In genomic region chr21:37537391-37537996, GRCh38 we compare ENCODE assay signal across 18 cellular contexts.
"Had no signal": no experiment of that assay in that cellular context is flagged by ENCODE, and none has a peak within 500 bp of the region (broad histone marks: within the 10 kb centered on the region; RNA-seq: fewer than 3 reads in every experiment).

No MANE protein-coding gene starts in this region.

- H3K9me3 ChIP-seq: right lobe of liver had no signal

- H3K4me1 Mint-ChIP-seq: nephron progenitor cell had no signal

- ATAC-seq: esophagus mucosa; left ventricle myocardium superior; psoas muscle; right lobe of liver; stimulated activated naive CD8-positive, alpha-beta T cell treated with anti-CD3 and anti-CD28 coated beads, Interleukin-15, Interleukin-2, amounts not matched to agents 100 U/mL and 50 U/mL, for 24 hours had no signal

- DNase-seq: activated CD4-positive, alpha-beta T cell treated with anti-CD3 and anti-CD28 coated beads for 1 hour; activated CD4-positive, alpha-beta T cell treated with anti-CD3 and anti-CD28 coated beads, Interleukin-2, amount 50 U/mL, for 48 hours; activated effector memory CD4-positive, alpha-beta T cell treated with Interleukin-2 at 50 U/mL for 16 hours; activated naive CD4-positive, alpha-beta T cell treated with anti-CD3 and anti-CD28 coated beads, Interleukin-2, amount 50 U/mL, for 16 hours; activated T-cell treated with anti-CD3 and anti-CD28 coated beads, Interleukin-2, amount 50 U/mL, for 24 hours; caudate nucleus; hippocampal formation; kidney glomerular epithelial cell; left ventricle myocardium superior; mesenchymal stem cell; nephron progenitor cell; psoas muscle; right lobe of liver; stimulated activated naive CD8-positive, alpha-beta T cell treated with anti-CD3 and anti-CD28 coated beads, Interleukin-15, Interleukin-2, amounts not matched to agents 100 U/mL and 50 U/mL, for 24 hours; upper lobe of left lung had no signal

- H3K36me3 ChIP-seq: right lobe of liver, suprapubic skin, upper lobe of left lung had no signal

- H3K4me1 ChIP-seq: right lobe of liver, upper lobe of left lung had no signal

- H3K4me3 Mint-ChIP-seq: activated T-cell treated with anti-CD3 and anti-CD28 coated beads, Interleukin-2, amount 50 U/mL, for 24 hours; nephron progenitor cell had no signal

- H3K4me3 ChIP-seq: psoas muscle, right lobe of liver, suprapubic skin, upper lobe of left lung had no signal

- FAIRE-seq: colon had no signal

- H3K27me3 ChIP-seq: right lobe of liver, suprapubic skin, upper lobe of left lung had no signal

- H3K27ac Mint-ChIP-seq: activated T-cell treated with anti-CD3 and anti-CD28 coated beads, Interleukin-2, amount 50 U/mL, for 24 hours; nephron progenitor cell had no signal

- H3K27ac ChIP-seq: psoas muscle, right lobe of liver, suprapubic skin, upper lobe of left lung had no signal
